8 cellular contexts compared by ENCODE assay signal in the genomic region with DNA sequence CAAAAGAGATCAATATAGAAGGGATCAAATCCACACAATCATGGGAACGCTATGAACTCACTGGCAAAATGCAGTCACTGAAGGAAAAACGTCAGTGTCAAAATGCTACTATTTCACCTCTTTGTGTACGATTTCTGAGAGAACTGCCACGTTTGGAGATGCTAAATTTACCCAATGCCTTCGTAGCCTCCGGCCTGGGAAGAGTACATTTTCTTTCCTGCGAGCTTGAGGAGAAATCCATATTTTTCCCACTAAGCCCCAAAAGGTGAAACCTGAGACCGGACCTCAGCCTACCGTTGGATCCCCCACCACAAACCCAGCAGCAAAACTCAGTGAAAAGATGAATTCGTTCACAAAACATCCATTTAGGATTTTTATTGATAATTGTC.
DNase-seq lines count a peak whose midpoint lies in the region; ATAC-seq and TF ChIP-seq lines count a peak whose summit lies in the region.

No MANE protein-coding gene starts in this region.

- peaks cover 63% of the 10 kb centered on the region for H3K27me3 Mint-ChIP-seq in T-helper 1 cell treated with Interleukin-12 subunit alpha and Interleukin-12 subunit beta and Interleukin-4 antibody, amounts not matched to agents 30 μg/mL and 1 μg/mL, for 36 hours (ENCODE audit: low read depth)
- peaks cover 63% of the 10 kb centered on the region for H3K27me3 Mint-ChIP-seq in T-helper 17 cell
- peaks cover 12% of the 10 kb centered on the region for H3K27me3 Mint-ChIP-seq in glutamatergic neuron (ENCODE audit: unreplicated experiment)
- H3K27me3 Mint-ChIP-seq in stimulated activated naive CD8-positive, alpha-beta T cell treated with anti-CD3 and anti-CD28 coated beads, Interleukin-15, amount 100 ng/mL, for 72 hours = peaks cover 62% of the 10 kb centered on the region

- H3K36me3 Mint-ChIP-seq in T-helper 1 cell treated with Interleukin-12 subunit alpha and Interleukin-12 subunit beta and Interleukin-4 antibody, amounts not matched to agents 30 μg/mL and 1 μg/mL, for 36 hours (ENCODE audit: low read depth) = no peaks in the 10 kb centered on the region
- H3K36me3 Mint-ChIP-seq in T-helper 17 cell (ENCODE audit: low read depth) (no peaks in the 10 kb centered on the region), glutamatergic neuron (ENCODE audit: unreplicated experiment) (no peaks in the 10 kb centered on the region)

- no peak for ATAC-seq in T-helper 17 cell
- ATAC-seq in stimulated activated naive CD8-positive, alpha-beta T cell treated with anti-CD3 and anti-CD28 coated beads, Interleukin-15, amount 100 ng/mL, for 72 hours = no peak
- no peak for ATAC-seq in GM18511 (IDR thresholded peaks at IDR 0.05; ENCODE audit: unreplicated experiment)

- no peak for TF ChIP-seq CTCF in glutamatergic neuron (IDR thresholded peaks at IDR 0.05; ENCODE audit: partially characterized antibody, unreplicated experiment)

- no peak overlapping the region for H3K27ac Mint-ChIP-seq in T-helper 1 cell treated with Interleukin-12 subunit alpha and Interleukin-12 subunit beta and Interleukin-4 antibody, amounts not matched to agents 30 μg/mL and 1 μg/mL, for 36 hours
- peak overlapping the region; percentile 81 for H3K27ac Mint-ChIP-seq in T-helper 17 cell
- peak overlapping the region; percentile 78 for H3K27ac Mint-ChIP-seq in glutamatergic neuron (ENCODE audit: unreplicated experiment)
- H3K27ac Mint-ChIP-seq in stimulated activated naive CD8-positive, alpha-beta T cell treated with anti-CD3 and anti-CD28 coated beads, Interleukin-15, amount 100 ng/mL, for 72 hours = peak overlapping the region in 1 of 2 donors; percentile 100

- no peaks in the 10 kb centered on the region for H3K9me3 Mint-ChIP-seq in T-helper 1 cell treated with Interleukin-12 subunit alpha and Interleukin-12 subunit beta and Interleukin-4 antibody, amounts not matched to agents 30 μg/mL and 1 μg/mL, for 36 hours
- H3K9me3 Mint-ChIP-seq in glutamatergic neuron (ENCODE audit: unreplicated experiment) = peaks cover 17% of the 10 kb centered on the region
- no peaks in the 10 kb centered on the region for H3K9me3 Mint-ChIP-seq in stimulated activated naive CD8-positive, alpha-beta T cell treated with anti-CD3 and anti-CD28 coated beads, Interleukin-15, amount 100 ng/mL, for 72 hours

- no peak for DNase-seq in T-helper 1 cell
- no peak for DNase-seq in T-helper 17 cell
- DNase-seq in glutamatergic neuron = no peak
- DNase-seq in stimulated activated naive CD8-positive, alpha-beta T cell treated with anti-CD3 and anti-CD28 coated beads, Interleukin-15, amount 100 ng/mL, for 72 hours = no peak
- DNase-seq in NCI-H345 (lab: John Stamatoyannopoulos, UW) = no peak
- no peak for DNase-seq in stimulated activated CD4-positive, alpha-beta T cell treated with anti-CD3 and anti-CD28 coated beads, Interleukin-4, amount 100 ng/mL, for 1 hour

- H3K4me3 Mint-ChIP-seq in T-helper 1 cell treated with Interleukin-12 subunit alpha and Interleukin-12 subunit beta and Interleukin-4 antibody, amounts not matched to agents 30 μg/mL and 1 μg/mL, for 36 hours = peak overlapping the region; percentile 69
- H3K4me3 Mint-ChIP-seq in T-helper 17 cell (no peak overlapping the region), glutamatergic neuron (ENCODE audit: unreplicated experiment) (peak overlapping the region; percentile 88)
- H3K4me3 Mint-ChIP-seq in stimulated activated naive CD8-positive, alpha-beta T cell treated with anti-CD3 and anti-CD28 coated beads, Interleukin-15, amount 100 ng/mL, for 72 hours = peak overlapping the region; percentile 77

- peaks cover 19% of the 10 kb centered on the region for H3K4me1 Mint-ChIP-seq in T-helper 1 cell treated with Interleukin-12 subunit alpha and Interleukin-12 subunit beta and Interleukin-4 antibody, amounts not matched to agents 30 μg/mL and 1 μg/mL, for 36 hours (ENCODE audit: low read depth)
- H3K4me1 Mint-ChIP-seq in T-helper 17 cell = peaks cover 9% of the 10 kb centered on the region
- peaks cover 28% of the 10 kb centered on the region for H3K4me1 Mint-ChIP-seq in glutamatergic neuron (ENCODE audit: low read depth, unreplicated experiment)
- H3K4me1 Mint-ChIP-seq in stimulated activated naive CD8-positive, alpha-beta T cell treated with anti-CD3 and anti-CD28 coated beads, Interleukin-15, amount 100 ng/mL, for 72 hours = peaks cover 25% of the 10 kb centered on the region

- no peaks in the 10 kb centered on the region for H3K9me3 ChIP-seq in T-helper 17 cell (ENCODE audit: control insufficient read depth, low read length, poor library complexity, severe bottlenecking)
